Comparison of ENCODE assay signal across 18 cellular contexts in genomic region chr3:127411083-127411727, GRCh38.
DNase-seq lines count a peak whose midpoint lies in the region; ATAC-seq and TF ChIP-seq lines count a peak whose summit lies in the region.
"Had no signal": no experiment of that assay in that cellular context is flagged by ENCODE, and none has a peak within 500 bp of the region (broad histone marks: within the 10 kb centered on the region; RNA-seq: fewer than 3 reads in every experiment).

No MANE protein-coding gene starts in this region.

- ATAC-seq in GM21717 (IDR thresholded peaks at IDR 0.05; ENCODE audit: unreplicated experiment) = no peak
- ATAC-seq: A549 had no signal

- H3K9me3 Mint-ChIP-seq in osteocyte (ENCODE audit: unreplicated experiment) = no peaks in the 10 kb centered on the region
- H3K9me3 Mint-ChIP-seq: activated B cell treated with CpG ODN at 0.5 μM for 24 hours had no signal

- no peaks in the 10 kb centered on the region for H3K36me3 Mint-ChIP-seq in osteocyte (ENCODE audit: unreplicated experiment)
- H3K36me3 Mint-ChIP-seq: CD4-positive, CD25-positive, alpha-beta regulatory T cell had no signal

- H3K9me3 ChIP-seq in colonic mucosa = no peaks in the 10 kb centered on the region
- H3K9me3 ChIP-seq: A549, uterus had no signal

- H3K4me3 ChIP-seq in colonic mucosa = no peak overlapping the region
- H3K4me3 ChIP-seq: A549, uterus had no signal

- no peak overlapping the region for H3K4me3 Mint-ChIP-seq in osteocyte (ENCODE audit: unreplicated experiment)
- H3K4me3 Mint-ChIP-seq: activated B cell treated with CpG ODN at 0.5 μM for 24 hours; CD4-positive, CD25-positive, alpha-beta regulatory T cell had no signal

- no peaks in the 10 kb centered on the region for H3K27me3 ChIP-seq in colonic mucosa
- H3K27me3 ChIP-seq: uterus had no signal

- no peaks in the 10 kb centered on the region for H3K4me1 Mint-ChIP-seq in osteocyte (ENCODE audit: unreplicated experiment)
- H3K4me1 Mint-ChIP-seq: activated B cell treated with CpG ODN at 0.5 μM for 24 hours; CD4-positive, CD25-positive, alpha-beta regulatory T cell had no signal

- no peak overlapping the region for H3K9ac ChIP-seq in colonic mucosa (ENCODE audit: low read depth in 2 of 2, low read length in 2 of 2)

- intact Hi-C loops in colonic mucosa (cut with DNase I) = no loop called here

- peak; percentile 11 for DNase-seq in NCI-H748 (lab: John Stamatoyannopoulos, UW; ENCODE audit: unreplicated experiment)
- no peak for DNase-seq in NCI-H748 treated with DMSO at 0.1 percent for 48 hours (lab: John Stamatoyannopoulos, UW)
- peak; percentile 75 for DNase-seq in NCI-H2107 treated with DMSO at 0.1 percent for 48 hours (lab: John Stamatoyannopoulos, UW; ENCODE audit: unreplicated experiment)
- peak; percentile 7 for DNase-seq in colonic mucosa
- DNase-seq in osteocyte (ENCODE audit: extremely low spot score, unreplicated experiment) = peak; percentile 75
- no peak for DNase-seq in cerebellum (ENCODE audit: low spot score)
- DNase-seq in HK-2 (ENCODE audit: unreplicated experiment) = no peak
- DNase-seq: activated naive CD4-positive, alpha-beta T cell; anterior cingulate cortex; CD4-positive, CD25-positive, alpha-beta regulatory T cell; foreskin fibroblast; NCI-H1694 treated with DMSO at 0.1 percent for 48 hours; NCI-H526 treated with DMSO at 0.1 percent for 48 hours; occipital lobe had no signal

- no peaks in the 10 kb centered on the region for H3K36me3 ChIP-seq in colonic mucosa
- H3K36me3 ChIP-seq: uterus had no signal

- H3K4me1 ChIP-seq in colonic mucosa = no peaks in the 10 kb centered on the region
- H3K4me1 ChIP-seq: A549, uterus had no signal

- H3K27ac ChIP-seq in colonic mucosa = no peak overlapping the region
- H3K27ac ChIP-seq: A549, uterus had no signal

- peaks cover 38% of the 10 kb centered on the region for H3K27me3 Mint-ChIP-seq in osteocyte (ENCODE audit: unreplicated experiment)

- H3K27ac Mint-ChIP-seq in osteocyte (ENCODE audit: unreplicated experiment) = no peak overlapping the region
- H3K27ac Mint-ChIP-seq: activated B cell treated with CpG ODN at 0.5 μM for 24 hours had no signal

- TF ChIP-seq CTCF in colonic mucosa (IDR thresholded peaks at IDR 0.05) (no peak), osteocyte (IDR thresholded peaks at IDR 0.05) (no peak)

Comparison
In these comparisons a context has a peak if more than half of its experiments do, and no peak if none do; other contexts are left out.
1. DNase-seq: peak in NCI-H748 (single experiment), NCI-H2107 treated with DMSO at 0.1 percent for 48 hours (single experiment), colonic mucosa (single experiment) and osteocyte (single experiment); none in NCI-H748 treated with DMSO at 0.1 percent for 48 hours (single experiment), cerebellum (single experiment) and HK-2 (single experiment).